ENCODE assay signal across 2 cellular contexts in genomic region chr9:15113288-15113687, GRCh38.
TF ChIP-seq lines count a peak whose summit lies in the region.

No MANE protein-coding gene starts in this region.

TF ChIP-seq in HepG2, 621 proteins besides CTCF, POLR2A, EP300 and RAD21:
- TF ChIP-seq TFAP4 (IDR thresholded peaks at IDR 0.05; ENCODE audit: borderline replicate concordance, low read depth) (no peak), CEBPB (IDR thresholded peaks at IDR 0.05; ENCODE audit: borderline replicate concordance, low read depth, low read length) (peak; percentile 58; the same call in 1 of the 2 replicates)

TF ChIP-seq in IMR-90, 13 proteins besides CTCF, POLR2A, EP300 and RAD21:
- TF ChIP-seq RCOR1 (IDR thresholded peaks at IDR 0.05; ENCODE audit: insufficient replicate concordance, low read length) (no peak), CEBPB (IDR thresholded peaks at IDR 0.05; ENCODE audit: low read depth, low read length) (peak; percentile 57), MAFK (IDR thresholded peaks at IDR 0.05; ENCODE audit: low read depth, low read length) (no peak), SMC3 (IDR thresholded peaks at IDR 0.05; ENCODE audit: low read depth, low read length) (no peak), MAZ (IDR thresholded peaks at IDR 0.05; ENCODE audit: borderline replicate concordance, low read depth, low read length) (no peak), RFX5 (IDR thresholded peaks at IDR 0.05; ENCODE audit: low read depth, low read length) (no peak)
